Comparison of ENCODE assay signal across 37 cellular contexts in the genomic region with DNA sequence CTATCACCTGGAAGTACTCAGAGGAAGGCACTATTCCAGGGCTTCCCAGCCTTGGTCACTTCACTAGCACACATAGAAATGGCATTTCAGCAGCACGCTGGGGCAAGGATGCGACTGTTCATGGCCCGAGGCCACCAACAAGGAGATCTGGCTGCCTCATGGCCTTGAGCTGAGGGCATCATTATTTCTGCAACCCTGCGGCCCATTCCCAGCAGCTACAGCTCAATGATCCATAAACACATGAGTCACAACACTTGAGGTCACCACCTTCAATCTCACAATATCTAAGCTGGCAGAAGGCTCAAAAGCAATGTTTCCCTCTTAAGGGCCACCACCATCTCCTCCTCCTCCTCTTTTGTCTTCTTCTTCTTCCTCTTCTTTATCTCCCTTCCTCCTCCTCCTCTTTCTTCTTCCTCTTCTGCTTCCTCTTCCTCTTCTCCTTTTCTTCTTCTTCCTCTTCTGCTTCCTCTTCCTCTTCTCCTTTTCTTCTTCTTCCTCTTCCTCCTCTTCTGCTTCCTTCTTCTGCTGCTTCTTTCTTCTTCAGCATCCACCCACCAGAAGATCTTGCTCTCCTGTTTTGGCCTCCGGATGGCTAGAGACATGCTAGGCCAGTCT.
DNase-seq lines count a peak whose midpoint lies in the region; ATAC-seq, FAIRE-seq and TF ChIP-seq lines count a peak whose summit lies in the region.
"Had no signal": no experiment of that assay in that cellular context is flagged by ENCODE, and none has a peak within 500 bp of the region (broad histone marks: within the 10 kb centered on the region; RNA-seq: fewer than 3 reads in every experiment).

No MANE protein-coding gene starts in this region.

- peaks cover 6% of the 10 kb centered on the region for H3K27me3 Mint-ChIP-seq in activated naive CD8-positive, alpha-beta T cell treated with anti-CD3 and anti-CD28 coated beads, Interleukin-2, amount 50 U/mL, for 24 hours
- no peaks in the 10 kb centered on the region for H3K27me3 Mint-ChIP-seq in activated naive CD8-positive, alpha-beta T cell treated with anti-CD3 and anti-CD28 coated beads for 36 hours
- H3K27me3 Mint-ChIP-seq: T-helper 17 cell had no signal

- no peak for DNase-seq in activated naive CD8-positive, alpha-beta T cell treated with anti-CD3 and anti-CD28 coated beads, Interleukin-2, amount 50 U/mL, for 24 hours
- no peak for DNase-seq in activated naive CD8-positive, alpha-beta T cell treated with anti-CD3 and anti-CD28 coated beads for 36 hours
- DNase-seq in MV-4-11 (lab: John Stamatoyannopoulos, UW) (peak; percentile 43), fibroblast of mammary gland (ENCODE audit: low read depth) (peak; percentile 8), spleen (no peak), HTR-8/SVneo (ENCODE audit: insufficient read length, low spot score) (no peak), globus pallidus (ENCODE audit: low spot score) (no peak)
- DNase-seq: activated CD8-positive, alpha-beta T cell treated with anti-CD3 and anti-CD28 coated beads, Interleukin-2, amount 10 ng/mL, durations not matched to agents 7 days and 5 days; activated naive CD4-positive, alpha-beta T cell treated with anti-CD3 and anti-CD28 coated beads, Interleukin-2, amount 50 U/mL, for 16 hours; anterior cingulate cortex; CD4-positive, alpha-beta memory T cell; hippocampal formation; left cardiac atrium; NCI-H1048; NCI-H2107; NCI-H446 treated with DMSO at 0.1 percent for 48 hours; NCI-H774; pancreas; retina; small intestine; stimulated activated CD8-positive, alpha-beta memory T cell treated with anti-CD3 and anti-CD28 coated beads, Interleukin-4, amount 100 ng/mL, for 48 hours; stimulated activated naive CD8-positive, alpha-beta T cell treated with anti-CD3 and anti-CD28 coated beads, Interleukin-15, amount 100 ng/mL, for 72 hours; T-helper 17 cell; thyroid gland; uterus had no signal

- intact Hi-C loops in spleen (cut with DNase I; ENCODE audit: low total_unique reads): no loop called here

- no peaks in the 10 kb centered on the region for H3K4me1 ChIP-seq in spleen
- H3K4me1 ChIP-seq: gastroesophageal sphincter, pancreas, thyroid gland, uterus had no signal

- H3K9me3 Mint-ChIP-seq in activated naive CD8-positive, alpha-beta T cell treated with anti-CD3 and anti-CD28 coated beads, Interleukin-2, amount 50 U/mL, for 24 hours: no peaks in the 10 kb centered on the region
- H3K9me3 Mint-ChIP-seq in activated naive CD8-positive, alpha-beta T cell treated with anti-CD3 and anti-CD28 coated beads for 36 hours: peaks cover 2% of the 10 kb centered on the region
- H3K9me3 Mint-ChIP-seq: activated T-helper 2 cell treated with anti-CD3 and anti-CD28 coated beads, Interferon-gamma antibody, Interleukin-2, Interleukin-4, amounts not matched to agents 10 μg/mL and 5 μg/mL and 100 μg/mL, durations not matched to agents 14 hours and 24 hours and 36 hours had no signal

- no peaks in the 10 kb centered on the region for H3K27me3 ChIP-seq in spleen (replicated peaks in 1 of 7)
- H3K27me3 ChIP-seq: gastroesophageal sphincter, pancreas, thyroid gland, uterus had no signal

- no peaks in the 10 kb centered on the region for H3K36me3 Mint-ChIP-seq in activated naive CD8-positive, alpha-beta T cell treated with anti-CD3 and anti-CD28 coated beads, Interleukin-2, amount 50 U/mL, for 24 hours (ENCODE audit: low read depth)
- no peaks in the 10 kb centered on the region for H3K36me3 Mint-ChIP-seq in activated naive CD8-positive, alpha-beta T cell treated with anti-CD3 and anti-CD28 coated beads for 36 hours
- H3K36me3 Mint-ChIP-seq: CD4-positive, alpha-beta memory T cell had no signal

- no peak overlapping the region for H3K4me3 Mint-ChIP-seq in activated naive CD8-positive, alpha-beta T cell treated with anti-CD3 and anti-CD28 coated beads, Interleukin-2, amount 50 U/mL, for 24 hours
- no peak overlapping the region for H3K4me3 Mint-ChIP-seq in activated naive CD8-positive, alpha-beta T cell treated with anti-CD3 and anti-CD28 coated beads for 36 hours
- H3K4me3 Mint-ChIP-seq: activated CD8-positive, alpha-beta T cell treated with anti-CD3 and anti-CD28 coated beads, Interleukin-2, amount 10 ng/mL, durations not matched to agents 7 days and 5 days; CD4-positive, alpha-beta memory T cell; neural crest cell; stimulated activated naive CD8-positive, alpha-beta T cell treated with anti-CD3 and anti-CD28 coated beads, Interleukin-15, amount 100 ng/mL, for 72 hours; T-helper 17 cell had no signal

- TF ChIP-seq CTCF in fibroblast of mammary gland (conservative IDR thresholded peaks at IDR 0.05; ENCODE audit: control insufficient read depth, insufficient read depth, low read depth, low read length) (no peak), spleen (IDR thresholded peaks at IDR 0.05 in 8 of 11, conservative IDR thresholded peaks at IDR 0.05 in 3 of 11) (no peak)

- H3K9me3 ChIP-seq in spleen: peaks cover 0 to 5% (median 0%) of the 10 kb centered on the region in 8 donors
- H3K9me3 ChIP-seq: gastroesophageal sphincter, pancreas, thyroid gland, uterus had no signal

- peaks cover 14% of the 10 kb centered on the region for H3K4me1 Mint-ChIP-seq in activated naive CD8-positive, alpha-beta T cell treated with anti-CD3 and anti-CD28 coated beads, Interleukin-2, amount 50 U/mL, for 24 hours
- H3K4me1 Mint-ChIP-seq in activated naive CD8-positive, alpha-beta T cell treated with anti-CD3 and anti-CD28 coated beads for 36 hours: peaks cover 3% of the 10 kb centered on the region
- H3K4me1 Mint-ChIP-seq: CD4-positive, alpha-beta memory T cell; neural crest cell; T-helper 17 cell had no signal

- peak overlapping the region; percentile 7 for H3K27ac Mint-ChIP-seq in activated naive CD8-positive, alpha-beta T cell treated with anti-CD3 and anti-CD28 coated beads, Interleukin-2, amount 50 U/mL, for 24 hours
- no peak overlapping the region for H3K27ac Mint-ChIP-seq in activated naive CD8-positive, alpha-beta T cell treated with anti-CD3 and anti-CD28 coated beads for 36 hours
- H3K27ac Mint-ChIP-seq: activated CD8-positive, alpha-beta T cell treated with anti-CD3 and anti-CD28 coated beads, Interleukin-2, amount 10 ng/mL, durations not matched to agents 7 days and 5 days; activated T-helper 2 cell treated with anti-CD3 and anti-CD28 coated beads, Interferon-gamma antibody, Interleukin-2, Interleukin-4, amounts not matched to agents 10 μg/mL and 5 μg/mL and 100 μg/mL, durations not matched to agents 14 hours and 24 hours and 36 hours; stimulated activated naive CD8-positive, alpha-beta T cell treated with anti-CD3 and anti-CD28 coated beads, Interleukin-15, amount 100 ng/mL, for 72 hours; T-helper 17 cell had no signal

- TF ChIP-seq POLR2A in spleen (IDR thresholded peaks at IDR 0.05): no peak

- H3K4me3 ChIP-seq in fibroblast of mammary gland (ENCODE audit: control insufficient read depth, low read depth, low read length): no peak overlapping the region
- H3K4me3 ChIP-seq in spleen: no peak overlapping the region
- H3K4me3 ChIP-seq: gastroesophageal sphincter, lung, pancreas, SK-N-MC, thyroid gland, uterus had no signal

- WGBS in spleen, 5 donors: 92 to 95% (median 94%) methylated on average over 5 of the region's 5 CpGs

- no peak for ATAC-seq in activated naive CD8-positive, alpha-beta T cell treated with anti-CD3 and anti-CD28 coated beads, Interleukin-2, amount 50 U/mL, for 24 hours
- ATAC-seq in HG03439 (IDR thresholded peaks at IDR 0.05; ENCODE audit: unreplicated experiment): no peak
- ATAC-seq: activated CD8-positive, alpha-beta T cell treated with anti-CD3 and anti-CD28 coated beads, Interleukin-2, amount 10 ng/mL, durations not matched to agents 7 days and 5 days; gastroesophageal sphincter; left cardiac atrium; pancreas; stimulated activated naive CD8-positive, alpha-beta T cell treated with anti-CD3 and anti-CD28 coated beads, Interleukin-15, amount 100 ng/mL, for 72 hours; T-helper 17 cell had no signal

- H3K27ac ChIP-seq in spleen: no peak overlapping the region
- H3K27ac ChIP-seq: gastroesophageal sphincter, HL-60, KMS-11, pancreas, SK-N-MC, thyroid gland, uterus had no signal

- H3K36me3 ChIP-seq in spleen: no peaks in the 10 kb centered on the region
- H3K36me3 ChIP-seq: gastroesophageal sphincter, pancreas, thyroid gland, uterus had no signal

- FAIRE-seq in HTR-8/SVneo (lab: Jason Lieb, UNC): no peak
- FAIRE-seq: A204.1, bronchial epithelial cell, G401.6, H54, pancreas, small intestine had no signal

Comparison
In these comparisons a context has a peak if more than half of its experiments do, and no peak if none do; other contexts are left out.
1. DNase-seq: peak in MV-4-11 (single experiment) and fibroblast of mammary gland (single experiment); none in activated naive CD8-positive, alpha-beta T cell treated with anti-CD3 and anti-CD28 coated beads, Interleukin-2, amount 50 U/mL, for 24 hours (single experiment), activated naive CD8-positive, alpha-beta T cell treated with anti-CD3 and anti-CD28 coated beads for 36 hours (single experiment), spleen (single experiment), HTR-8/SVneo (single experiment) and globus pallidus (single experiment).